1 cellular context compared by ENCODE assay signal in genomic region chr1:201565771-201566528, GRCh38.
TF ChIP-seq lines count a peak whose summit lies in the region.

No MANE protein-coding gene starts in this region.

TF ChIP-seq in K562, 482 proteins besides CTCF, POLR2A, EP300 and RAD21 (continued from another document):
- TF ChIP-seq ZBED1 (IDR thresholded peaks at IDR 0.05) = no peak
- TF ChIP-seq MAZ (CRISPR knock-in tag; conservative IDR thresholded peaks at IDR 0.05 in 1 of 2, IDR thresholded peaks at IDR 0.05 in 1 of 2) = 0 out of 4 replicates have a peak, but pooled peaks of 1 of the 2 experiments have one; percentile 9
- TF ChIP-seq BRD4 (IDR thresholded peaks at IDR 0.05) = no peak
- no peak for TF ChIP-seq CTCFL (IDR thresholded peaks at IDR 0.05; ENCODE audit: borderline replicate concordance, insufficient read depth, low read depth, low read length, poor library complexity, severe bottlenecking)
- TF ChIP-seq SOX6 (IDR thresholded peaks at IDR 0.05) = no peak
- TF ChIP-seq ZBTB9 (CRISPR knock-in tag; IDR thresholded peaks at IDR 0.05) = peak; percentile 52; the same call in 1 of the 2 replicates
- peak; percentile 74 for TF ChIP-seq ZFP36 (IDR thresholded peaks at IDR 0.05; ENCODE audit: low read depth, low read length, partially characterized antibody)
- no peak for TF ChIP-seq ZSCAN29 (IDR thresholded peaks at IDR 0.05)
